Comparison of ENCODE assay signal across 12 cellular contexts in genomic region chr5:136064510-136064909, GRCh38. TPM values are rescaled to one million over a fixed set of nuclear protein-coding genes. Genes with fewer than 3 reads are reported as not detected.
DNase-seq lines count a peak whose midpoint lies in the region; ATAC-seq, FAIRE-seq and TF ChIP-seq lines count a peak whose summit lies in the region.
"Had no signal": no experiment of that assay in that cellular context is flagged by ENCODE, and none has a peak within 500 bp of the region (broad histone marks: within the 10 kb centered on the region; RNA-seq: fewer than 3 reads in every experiment).

No MANE protein-coding gene starts in this region.

- TF ChIP-seq RAD21 in GM12878 (IDR thresholded peaks at IDR 0.05; ENCODE audit: insufficient read depth, low read depth, low read length), result peak; percentile 27; the same call in 1 of the 2 replicates
- TF ChIP-seq RAD21 in HepG2 (CRISPR knock-in tag; IDR thresholded peaks at IDR 0.05), result no peak

- H4K8ac ChIP-seq in H9 (replicated peaks; ENCODE audit: insufficient read length, low read depth, low read length) (no peak overlapping the region), mesendoderm (ENCODE audit: low read depth, low read length) (no peak overlapping the region)

- H3K4me1 ChIP-seq in H9 (ENCODE audit: insufficient read depth, low read length), result no peaks in the 10 kb centered on the region
- H3K4me1 ChIP-seq in GM12878 (ENCODE audit: control insufficient read depth, insufficient read depth, low read length), result no peaks in the 10 kb centered on the region
- peaks cover 49% of the 10 kb centered on the region for H3K4me1 ChIP-seq in HepG2 (ENCODE audit: insufficient read depth, low read length)
- H3K4me1 ChIP-seq in mesendoderm (ENCODE audit: control insufficient read depth, low read depth, low read length), result no peaks in the 10 kb centered on the region

- H3K14ac ChIP-seq in H9 (ENCODE audit: insufficient read depth, low read length), result no peak overlapping the region

- no peak overlapping the region for H2BK15ac ChIP-seq in H9 (ENCODE audit: low read depth, low read length)
- no peak overlapping the region for H2BK15ac ChIP-seq in mesendoderm (replicated peaks; ENCODE audit: low read depth)

- H3K4ac ChIP-seq in H9 (ENCODE audit: low read depth, low read length), result no peak overlapping the region
- H3K4ac ChIP-seq in mesendoderm (ENCODE audit: low read depth, low read length), result no peak overlapping the region

- H3K4me2 ChIP-seq in H9 (ENCODE audit: insufficient read depth, insufficient read length, low read length) (no peak overlapping the region), GM12878 (ENCODE audit: control insufficient read depth, insufficient read depth) (no peak overlapping the region), HepG2 (ENCODE audit: low read depth, low read length) (no peak overlapping the region), mesendoderm (ENCODE audit: low read length) (no peak overlapping the region)

- H3K4me3 Mint-ChIP-seq in H9, result no peak overlapping the region

- TF ChIP-seq CTCF in AG09319 (IDR thresholded peaks at IDR 0.05; ENCODE audit: low read depth, low read length) (peak; percentile 7), H9 (conservative IDR thresholded peaks at IDR 0.05) (peak; percentile 48; the same call in 2 of the 3 replicates), GM12878 (IDR thresholded peaks at IDR 0.05 in 2 of 3, conservative IDR thresholded peaks at IDR 0.05 in 1 of 3; ENCODE audit: control insufficient read depth in 2 of 3, extremely low read depth in 1 of 3, insufficient read depth in 1 of 3, low read depth in 3 of 3, low read length in 3 of 3) (peak in 2 of 3 experiments; percentile 4 to 36; a peak in 2 of 6 replicates), HepG2 (CRISPR knock-in tag; IDR thresholded peaks at IDR 0.05) (no peak; the same call in 1 of the 2 replicates)

- H2BK12ac ChIP-seq in H9 (ENCODE audit: insufficient read length, low read depth, low read length), result no peak overlapping the region

- CTCF ChIA-PET in GM12878 (lab: Yijun Ruan, JAX) (interaction anchor here (0.8 to 5.9 kb wide), 16 partner anchors 10 to 147 kb away, joined by 3 to 76 read pairs (median 12); partner anchors contain the start of gene SMAD5), HepG2 (lab: Yijun Ruan, JAX; ENCODE audit: low intra/inter-chr PET ratio, low total read pairs) (no interaction called here)

- POLR2A ChIA-PET in GM12878 (lab: Charles Lee), result interaction anchor here (0.6 to 1.4 kb wide), 2 partner anchors 10 to 70 kb away, joined by 3 read pairs; no protein-coding TSS in a partner anchor
- POLR2A ChIA-PET in HepG2 (lab: Yijun Ruan, JAX), result interaction anchor here (2.1 to 2.4 kb wide), 2 partner anchors 11 to 36 kb away, joined by 6 to 11 read pairs; partner anchors contain the start of gene TGFBI

- no peak overlapping the region for H3K27ac ChIP-seq in H9 (ENCODE audit: insufficient read length, low read depth, low read length)
- H3K27ac ChIP-seq in GM12878 (ENCODE audit: control insufficient read depth, insufficient read depth), result no peak overlapping the region
- no peak overlapping the region for H3K27ac ChIP-seq in HepG2 (ENCODE audit: extremely low read length, insufficient read depth, low read length)
- H3K27ac ChIP-seq in mesendoderm (ENCODE audit: low read depth, low read length), result no peak overlapping the region
- H3K27ac ChIP-seq: vagina had no signal

- ATAC-seq in GM12878 (peak; percentile 51), HepG2 (no peak)

- BruUV-seq in GM12878 (replicated peaks; lab: Mats Ljungman, UMichigan) (no TSS peak), HepG2 (replicated peaks; lab: Mats Ljungman, UMichigan) (no TSS peak)

- H3K36me3 ChIP-seq in GM12878 (ENCODE audit: control insufficient read depth in 2 of 2, insufficient read depth in 2 of 2, low read length in 1 of 2) (no peaks in the 10 kb centered on the region), HepG2 (replicated peaks in 1 of 2; ENCODE audit: control insufficient read depth in 1 of 2, insufficient read depth in 2 of 2, low read length in 2 of 2) (peaks cover 27 to 46% of the 10 kb centered on the region in 2 experiments), mesendoderm (ENCODE audit: control insufficient read depth, insufficient read depth, low read length) (no peaks in the 10 kb centered on the region)
- H3K36me3 ChIP-seq: vagina had no signal

- no peak overlapping the region for H3T11ph ChIP-seq in H9 (ENCODE audit: low read length)

- no peak overlapping the region for H3K27ac Mint-ChIP-seq in H9

- no peaks in the 10 kb centered on the region for H3K9me3 ChIP-seq in H9 (ENCODE audit: control insufficient read depth, low read depth, low read length)
- H3K9me3 ChIP-seq in GM12878 (replicated peaks; ENCODE audit: control insufficient read depth, insufficient read depth, low read length), result no peaks in the 10 kb centered on the region
- 0 out of 2 replicates have a peak, but pooled peaks cover 4% of the 10 kb centered on the region for H3K9me3 ChIP-seq in HepG2 (ENCODE audit: low read length)
- H3K9me3 ChIP-seq: vagina had no signal

- no peak overlapping the region for H2BK20ac ChIP-seq in H9 (ENCODE audit: low read depth, low read length, poor library complexity, severe bottlenecking)

- FAIRE-seq in GM12878 (lab: Jason Lieb, UNC) (no peak), HepG2 (lab: Jason Lieb, UNC) (no peak)
- FAIRE-seq: islet of Langerhans had no signal

- H2BK5ac ChIP-seq in H9 (ENCODE audit: insufficient read length, low read length) (no peak overlapping the region), mesendoderm (ENCODE audit: low read length) (no peak overlapping the region)

- TF ChIP-seq POLR2A in GM12878 (IDR thresholded peaks at IDR 0.05; ENCODE audit: low read depth, low read length) (no peak), HepG2 (IDR thresholded peaks at IDR 0.05; ENCODE audit: insufficient read depth in 1 of 2, low read depth in 2 of 2, low read length in 2 of 2) (no peak; a peak in 1 of 4 replicates)

- no peaks in the 10 kb centered on the region for H3K4me1 Mint-ChIP-seq in H9

- WGBS in H9 (ENCODE audit: extremely low coverage, insufficient read length, low lambda C conversion rate), result no CpG with 5 or more reads among the region's 4 CpGs
- WGBS in GM12878 (ENCODE audit: insufficient coverage, insufficient replicate concordance, low lambda C conversion rate, missing lambda C conversion rate), result 57% methylated on average over 4 of the region's 4 CpGs
- 96% methylated on average over 4 of the region's 4 CpGs for WGBS in HepG2 (ENCODE audit: low lambda C conversion rate)
- WGBS in mesendoderm (ENCODE audit: extremely low coverage, insufficient coverage, low lambda C conversion rate), result no CpG with 5 or more reads among the region's 4 CpGs

- no peak overlapping the region for H4K91ac ChIP-seq in H9 (ENCODE audit: insufficient read length, low read depth, low read length)

- H2AK5ac ChIP-seq in H9 (ENCODE audit: insufficient read length, low read length), result no peak overlapping the region
- H2AK5ac ChIP-seq in mesendoderm (ENCODE audit: low read length), result no peak overlapping the region

- no peaks in the 10 kb centered on the region for H3K23me2 ChIP-seq in H9 (ENCODE audit: insufficient read length, low read depth, low read length, poor library complexity, severe bottlenecking)

- no peak overlapping the region for H3K18ac ChIP-seq in H9 (ENCODE audit: insufficient read length, low read depth, low read length)
- H3K18ac ChIP-seq in mesendoderm (ENCODE audit: low read length), result no peak overlapping the region

- no peak overlapping the region for H2BK120ac ChIP-seq in H9 (ENCODE audit: low read depth, low read length, poor library complexity, severe bottlenecking)
- no peak overlapping the region for H2BK120ac ChIP-seq in mesendoderm (ENCODE audit: low read depth, low read length)

- H3K56ac ChIP-seq in H9 (ENCODE audit: insufficient read length, low read depth, low read length) (no peak overlapping the region), mesendoderm (ENCODE audit: low read length) (no peak overlapping the region)

- intact Hi-C loops in GM12878 (cut with micrococcal nuclease; ENCODE audit: unreplicated experiment), result loop anchor here (1.0 kb wide), 1 partner anchor 110 kb away; no protein-coding TSS in a partner anchor
- intact Hi-C loops in HepG2 (cut with micrococcal nuclease; ENCODE audit: unreplicated experiment), result loop anchor here (1.0 kb wide), 1 partner anchor 107 kb away; no protein-coding TSS in a partner anchor

- H3K23ac ChIP-seq in H9 (ENCODE audit: insufficient read length, low read depth, low read length) (no peak overlapping the region), mesendoderm (ENCODE audit: low read length) (no peak overlapping the region)

- H3K79me2 ChIP-seq in H9 (ENCODE audit: insufficient read depth, low read length) (no peaks in the 10 kb centered on the region), GM12878 (ENCODE audit: control insufficient read depth, insufficient read depth, low read length) (no peaks in the 10 kb centered on the region), HepG2 (ENCODE audit: insufficient read depth, low read length) (no peaks in the 10 kb centered on the region), mesendoderm (ENCODE audit: control insufficient read depth, insufficient read depth, low read length) (no peaks in the 10 kb centered on the region)

- TF ChIP-seq EP300 in GM12878 (IDR thresholded peaks at IDR 0.05; ENCODE audit: borderline replicate concordance in 1 of 2, control insufficient read depth in 1 of 2, low read depth in 2 of 2, low read length in 2 of 2), result no peak
- no peak for TF ChIP-seq EP300 in HepG2 (IDR thresholded peaks at IDR 0.05; ENCODE audit: low read depth in 2 of 2, low read length in 2 of 2)
- no peak for TF ChIP-seq EP300 in HepG2 (CRISPR knock-in tag; IDR thresholded peaks at IDR 0.05; ENCODE audit: borderline replicate concordance)

- no peak for DNase-seq in AG09319 (ENCODE audit: extremely low read depth, low read depth)
- peak; percentile 32 for DNase-seq in H9
- no peak for DNase-seq in GM12878 (ENCODE audit: low read depth, low spot score)
- DNase-seq in HepG2 (ENCODE audit: low spot score), result no peak
- no peak for DNase-seq in stimulated activated naive CD4-positive, alpha-beta T cell (lab: John Stamatoyannopoulos, UW)
- no peak for DNase-seq in NCI-H1105 treated with DMSO at 0.1 percent for 48 hours (lab: John Stamatoyannopoulos, UW)
- DNase-seq in mesendoderm, result no peak
- no peak for DNase-seq in UCSD-AML1 (lab: John Stamatoyannopoulos, UW; ENCODE audit: unreplicated experiment)
- DNase-seq: NCI-H1092 treated with DMSO at 0.1 percent for 48 hours, T1000 had no signal

- RAD21 ChIA-PET in GM12878 (lab: Charles Lee; ENCODE audit: unreplicated experiment), result interaction anchor here (0.7 to 1.7 kb wide), 6 partner anchors 17 to 149 kb away, joined by 3 to 8 read pairs (median 5); no protein-coding TSS in a partner anchor

- H3K36me3 Mint-ChIP-seq in H9 (ENCODE audit: insufficient read depth in 1 of 3, low read depth in 3 of 3), result no peaks in the 10 kb centered on the region

- H3K27me3 Mint-ChIP-seq in H9 (ENCODE audit: low read depth), result no peaks in the 10 kb centered on the region

- H3K27me3 ChIP-seq in H9 (ENCODE audit: insufficient read depth, low read length) (no peaks in the 10 kb centered on the region), GM12878 (replicated peaks in 1 of 2; ENCODE audit: control insufficient read depth in 2 of 2, insufficient read depth in 2 of 2, low read length in 1 of 2) (no peaks in the 10 kb centered on the region; a peak in 1 of 4 replicates), HepG2 (ENCODE audit: control insufficient read depth in 1 of 2, insufficient read depth in 2 of 2, low read length in 2 of 2) (no peaks in the 10 kb centered on the region), mesendoderm (ENCODE audit: insufficient read depth, low read length, poor library complexity) (no peaks in the 10 kb centered on the region)
- H3K27me3 ChIP-seq: vagina had no signal

- no peak overlapping the region for H2AFZ ChIP-seq in H9 (ENCODE audit: low read length)
- H2AFZ ChIP-seq in GM12878 (ENCODE audit: control insufficient read depth, low read depth, low read length), result no peak overlapping the region
- no peak overlapping the region for H2AFZ ChIP-seq in HepG2 (ENCODE audit: low read length)

- no peaks in the 10 kb centered on the region for H4K20me1 ChIP-seq in H9 (ENCODE audit: control insufficient read depth, insufficient read depth, insufficient read length)
- H4K20me1 ChIP-seq in GM12878 (ENCODE audit: control insufficient read depth, insufficient read depth), result no peaks in the 10 kb centered on the region
- no peaks in the 10 kb centered on the region for H4K20me1 ChIP-seq in HepG2 (ENCODE audit: insufficient read depth, low read length)

- no peak overlapping the region for H4K5ac ChIP-seq in H9 (ENCODE audit: insufficient read length, low read depth, low read length)
- H4K5ac ChIP-seq in mesendoderm (ENCODE audit: low read length), result no peak overlapping the region

- H3K79me1 ChIP-seq in H9 (ENCODE audit: insufficient read depth, low read depth, low read length, poor library complexity, severe bottlenecking) (no peaks in the 10 kb centered on the region), mesendoderm (ENCODE audit: low read length) (no peaks in the 10 kb centered on the region)

- H3K4me3 ChIP-seq in GM12878 (no peak overlapping the region), HepG2 (replicated peaks in 1 of 3; ENCODE audit: insufficient read depth in 1 of 3, low read depth in 2 of 3, low read length in 3 of 3) (no peak overlapping the region), mesendoderm (ENCODE audit: low read length) (no peak overlapping the region)
- H3K4me3 ChIP-seq: vagina had no signal

- in situ Hi-C loops in GM12878 (cut with MboI), result no loop called here
- in situ Hi-C loops in HepG2 (cut with HindIII; ENCODE audit: extremely low pct_ligation_motif_present, low pct_unique_long_range_greater_than_20kb), result loop anchor here (5.0 kb wide), 2 partner anchors 37 to 122 kb away; partner anchors contain the start of gene TGFBI

- H3K9ac ChIP-seq in H9 (ENCODE audit: extremely low read depth, insufficient read length, low read length) (no peak overlapping the region), GM12878 (ENCODE audit: control insufficient read depth, insufficient read depth, low read length) (no peak overlapping the region), HepG2 (ENCODE audit: insufficient read depth, low read depth, low read length) (no peak overlapping the region), mesendoderm (ENCODE audit: low read length) (no peak overlapping the region)

- peaks cover 0 to 5% of the 10 kb centered on the region in 2 experiments; a peak in 2 of 5 replicates for H3K9me3 Mint-ChIP-seq in H9

- SMC1A ChIA-PET in GM12878 (lab: Charles Lee; ENCODE audit: uncharacterized antibody, unreplicated experiment), result interaction anchor here (0.8 to 5.1 kb wide), 17 partner anchors 10 to 176 kb away, joined by 3 to 56 read pairs (median 8); partner anchors contain the start of gene SMAD5

RNA-seq across cellular contexts. Expression of gene TGFBI, which starts 35.7 kb away (rescaled TPM):
- total RNA-seq in H9 (2021), result 3.2 and 4.7 TPM in 2 replicates
- total RNA-seq in GM12878 (2013; cell fraction: nucleolus; rRNA removed), result 0.84 TPM in 1 of 2 replicates, not detected in the other
- total RNA-seq in GM12878 (2014; rRNA removed), result 0.17 and 0.71 TPM in 2 replicates
- 0.09 and 0.13 TPM in 2 replicates for total RNA-seq in GM12878 (2014; rRNA removed; fragmentation: Illumina TruSeq; extraction: Trizol)
- total RNA-seq in GM12878 (2021), result 0.64 and 1.3 TPM in 2 replicates
- polyA plus RNA-seq in GM12878 (2011; ENCODE audit: low read depth), result not detected
- polyA plus RNA-seq in GM12878 (2011; rRNA removed), result 0.06 and 0.20 TPM in 2 replicates
- polyA plus RNA-seq in GM12878 (2011; cell fraction: cytosol; rRNA removed), result 0.13 and 0.22 TPM in 2 replicates
- 0.37 and 0.39 TPM in 2 replicates for polyA plus RNA-seq in GM12878 (2011; cell fraction: nucleus; rRNA removed)
- 0.32 and 0.45 TPM in 2 replicates for polyA plus RNA-seq in GM12878 (2012)
- polyA plus RNA-seq in GM12878 (2014; fragmentation: Illumina TruSeq; extraction: Trizol), result 0.12 TPM in 1 of 2 replicates, not detected in the other
- polyA plus RNA-seq in GM12878 (2014; fragmentation: Nextera tagmentation; extraction: Ambion mirVana), result under 1 TPM; 0.16 to 0.22 TPM
- polyA plus RNA-seq in GM12878 (2014; rRNA removed), result 0.13 and 0.23 TPM in 2 replicates
- polyA plus RNA-seq in GM12878 (2016; fragmentation: Nextera tagmentation; extraction: Ambion mirVana), result 1 to 10 TPM; 1.7 to 1.8 TPM
- polyA minus RNA-seq in GM12878 (2011; rRNA and poly(A)+ RNA removed), result 0.44 and 0.62 TPM in 2 replicates
- 0.80 and 1.1 TPM in 2 replicates for polyA minus RNA-seq in GM12878 (2011; cell fraction: cytosol; rRNA and poly(A)+ RNA removed)
- polyA minus RNA-seq in GM12878 (2011; cell fraction: nucleus; rRNA and poly(A)+ RNA removed), result 0.24 TPM in 1 of 2 replicates, not detected in the other
- 138 and 275 TPM in 2 replicates for total RNA-seq in HepG2 (2016; rRNA removed; fragmentation: Illumina TruSeq; extraction: Trizol)
- total RNA-seq in HepG2 (2016; cell fraction: cytosol; rRNA removed; fragmentation: Illumina TruSeq; extraction: Trizol; ENCODE audit: low read depth), result 50.3 and 55.8 TPM in 2 replicates
- total RNA-seq in HepG2 (2016; cell fraction: insoluble cytoplasmic fraction; rRNA removed; fragmentation: Illumina TruSeq; extraction: Trizol), result 131 and 276 TPM in 2 replicates
- total RNA-seq in HepG2 (2016; cell fraction: membrane; rRNA removed; fragmentation: Illumina TruSeq; extraction: Trizol), result 113 and 131 TPM in 2 replicates
- total RNA-seq in HepG2 (2016; cell fraction: nucleus; rRNA removed; fragmentation: Illumina TruSeq; extraction: Trizol), result 247 and 314 TPM in 2 replicates
- polyA plus RNA-seq in HepG2 (2011; rRNA removed), result 441 and 457 TPM in 2 replicates
- 304 and 337 TPM in 2 replicates for polyA plus RNA-seq in HepG2 (2011; cell fraction: cytosol; rRNA removed)
- polyA plus RNA-seq in HepG2 (2011; cell fraction: nucleus; rRNA removed), result 658 and 897 TPM in 2 replicates
- polyA plus RNA-seq in HepG2 (2012), result 309 and 371 TPM in 2 replicates
- polyA plus RNA-seq in HepG2 (2016; cell fraction: cytosol; fragmentation: Illumina TruSeq; extraction: Trizol; ENCODE audit: low read depth), result 43.1 and 46.7 TPM in 2 replicates
- polyA plus RNA-seq in HepG2 (2016; cell fraction: insoluble cytoplasmic fraction; fragmentation: Illumina TruSeq; extraction: Trizol; ENCODE audit: low read depth), result 120 and 134 TPM in 2 replicates
- 83.1 and 98.3 TPM in 2 replicates for polyA plus RNA-seq in HepG2 (2016; cell fraction: membrane; fragmentation: Illumina TruSeq; extraction: Trizol; ENCODE audit: low read depth)
- 385 and 414 TPM in 2 replicates for polyA plus RNA-seq in HepG2 (2016; cell fraction: nucleus; fragmentation: Illumina TruSeq; extraction: Trizol; ENCODE audit: insufficient read depth, low read depth)
- 25.5 and 364 TPM in 2 replicates for polyA minus RNA-seq in HepG2 (2011; rRNA and poly(A)+ RNA removed; ENCODE audit: low replicate concordance)
- 249 and 302 TPM in 2 replicates for polyA minus RNA-seq in HepG2 (2011; cell fraction: cytosol; rRNA and poly(A)+ RNA removed)
- polyA minus RNA-seq in HepG2 (2011; cell fraction: nucleus; rRNA and poly(A)+ RNA removed), result 204 and 216 TPM in 2 replicates
- polyA plus RNA-seq in mesendoderm (2013, experiment 1 of 2), result 3.8 TPM
- polyA plus RNA-seq in mesendoderm (2013, experiment 2 of 2), result 4.0 TPM
